1 cellular context compared by ENCODE assay signal in genomic region chr10:14571866-14572507, GRCh38.
TF ChIP-seq lines count a peak whose summit lies in the region.

No MANE protein-coding gene starts in this region.

TF ChIP-seq in HepG2, 621 proteins besides CTCF, POLR2A, EP300 and RAD21 (continued from another document and continues in another):
- TF ChIP-seq MTF1 (CRISPR knock-in tag; IDR thresholded peaks at IDR 0.05) (no peak), AHR (CRISPR knock-in tag; IDR thresholded peaks at IDR 0.05) (0 out of 2 replicates have a peak, but pooled peaks have one; percentile 40), ZNF670 (CRISPR knock-in tag; IDR thresholded peaks at IDR 0.05; ENCODE audit: borderline replicate concordance) (no peak), PTBP1 (IDR thresholded peaks at IDR 0.05; ENCODE audit: low read depth, low read length, poor library complexity, severe bottlenecking) (no peak), ZFX (CRISPR knock-in tag; IDR thresholded peaks at IDR 0.05; ENCODE audit: low read depth) (no peak), ZNF232 (CRISPR knock-in tag; IDR thresholded peaks at IDR 0.05; ENCODE audit: borderline replicate concordance) (no peak; the same call in 1 of the 2 replicates), ZNF580 (CRISPR knock-in tag; IDR thresholded peaks at IDR 0.05; ENCODE audit: borderline replicate concordance, low read depth) (no peak), ZNF34 (CRISPR knock-in tag; IDR thresholded peaks at IDR 0.05; ENCODE audit: borderline replicate concordance) (no peak), ZNF280D (CRISPR knock-in tag; IDR thresholded peaks at IDR 0.05) (0 out of 2 replicates have a peak, but pooled peaks have one; percentile 27), IRX3 (CRISPR knock-in tag; IDR thresholded peaks at IDR 0.05; ENCODE audit: borderline replicate concordance, low read depth) (no peak), ZEB1 (IDR thresholded peaks at IDR 0.05; ENCODE audit: insufficient replicate concordance, low read depth) (no peak), ZNF264 (CRISPR knock-in tag; IDR thresholded peaks at IDR 0.05) (peak; percentile 42; the same call in 1 of the 2 replicates), EEA1 (CRISPR knock-in tag; IDR thresholded peaks at IDR 0.05; ENCODE audit: borderline replicate concordance) (no peak), HNRNPH1 (optimal IDR thresholded peaks at IDR 0.05; ENCODE audit: low read depth, low read length) (no peak), ARID5B (CRISPR knock-in tag; IDR thresholded peaks at IDR 0.05) (peak; percentile 95), MYC (CRISPR knock-in tag; IDR thresholded peaks at IDR 0.05; ENCODE audit: borderline replicate concordance) (peak; percentile 53; the same call in 1 of the 2 replicates), U2AF2 (IDR thresholded peaks at IDR 0.05; ENCODE audit: low read depth, low read length) (no peak), HES4 (CRISPR knock-in tag; IDR thresholded peaks at IDR 0.05; ENCODE audit: borderline replicate concordance) (no peak), HNRNPK (IDR thresholded peaks at IDR 0.05; ENCODE audit: low read depth, low read length, poor library complexity, severe bottlenecking) (no peak), NPAS2 (CRISPR knock-in tag; IDR thresholded peaks at IDR 0.05; ENCODE audit: borderline replicate concordance) (no peak), FOXO1 (CRISPR knock-in tag; IDR thresholded peaks at IDR 0.05) (peak; percentile 75), SP1 (IDR thresholded peaks at IDR 0.05) (no peak), SP1 (CRISPR knock-in tag; IDR thresholded peaks at IDR 0.05) (no peak), ZNF619 (CRISPR knock-in tag; IDR thresholded peaks at IDR 0.05) (no peak), REST (IDR thresholded peaks at IDR 0.05; ENCODE audit: borderline replicate concordance in 1 of 2, low read depth in 1 of 2, low read length in 2 of 2) (peak in 1 of 2 experiments; percentile 31; a peak in 1 of 4 replicates), ZNF12 (CRISPR knock-in tag; IDR thresholded peaks at IDR 0.05) (peak; percentile 65; the same call in 1 of the 2 replicates), ZBTB1 (CRISPR knock-in tag; IDR thresholded peaks at IDR 0.05; ENCODE audit: borderline replicate concordance) (no peak), ZNF3 (CRISPR knock-in tag; IDR thresholded peaks at IDR 0.05) (no peak), SMC3 (IDR thresholded peaks at IDR 0.05; ENCODE audit: low read length) (no peak; the same call in 1 of the 2 replicates), TARDBP (CRISPR knock-in tag; IDR thresholded peaks at IDR 0.05) (peak; percentile 72; the same call in 1 of the 2 replicates), ZNF367 (CRISPR knock-in tag; IDR thresholded peaks at IDR 0.05; ENCODE audit: borderline replicate concordance) (no peak), ZNF333 (CRISPR knock-in tag; IDR thresholded peaks at IDR 0.05; ENCODE audit: borderline replicate concordance) (no peak), MEIS1 (CRISPR knock-in tag; IDR thresholded peaks at IDR 0.05; ENCODE audit: borderline replicate concordance) (no peak)
- TF ChIP-seq, protein P1, sequence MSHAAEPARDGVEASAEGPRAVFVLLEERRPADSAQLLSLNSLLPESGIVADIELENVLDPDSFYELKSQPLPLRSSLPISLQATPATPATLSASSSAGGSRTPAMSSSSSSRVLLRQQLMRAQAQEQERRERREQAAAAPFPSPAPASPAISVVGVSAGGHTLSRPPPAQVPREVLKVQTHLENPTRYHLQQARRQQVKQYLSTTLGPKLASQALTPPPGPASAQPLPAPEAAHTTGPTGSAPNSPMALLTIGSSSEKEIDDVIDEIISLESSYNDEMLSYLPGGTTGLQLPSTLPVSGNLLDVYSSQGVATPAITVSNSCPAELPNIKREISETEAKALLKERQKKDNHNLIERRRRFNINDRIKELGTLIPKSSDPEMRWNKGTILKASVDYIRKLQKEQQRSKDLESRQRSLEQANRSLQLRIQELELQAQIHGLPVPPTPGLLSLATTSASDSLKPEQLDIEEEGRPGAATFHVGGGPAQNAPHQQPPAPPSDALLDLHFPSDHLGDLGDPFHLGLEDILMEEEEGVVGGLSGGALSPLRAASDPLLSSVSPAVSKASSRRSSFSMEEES (CRISPR knock-in tag; IDR thresholded peaks at IDR 0.05) = peak; percentile 71
- TF ChIP-seq, protein P2, sequence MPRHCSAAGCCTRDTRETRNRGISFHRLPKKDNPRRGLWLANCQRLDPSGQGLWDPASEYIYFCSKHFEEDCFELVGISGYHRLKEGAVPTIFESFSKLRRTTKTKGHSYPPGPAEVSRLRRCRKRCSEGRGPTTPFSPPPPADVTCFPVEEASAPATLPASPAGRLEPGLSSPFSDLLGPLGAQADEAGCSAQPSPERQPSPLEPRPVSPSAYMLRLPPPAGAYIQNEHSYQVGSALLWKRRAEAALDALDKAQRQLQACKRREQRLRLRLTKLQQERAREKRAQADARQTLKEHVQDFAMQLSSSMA (CRISPR knock-in tag; IDR thresholded peaks at IDR 0.05) = no peak
- TF ChIP-seq, protein P3, sequence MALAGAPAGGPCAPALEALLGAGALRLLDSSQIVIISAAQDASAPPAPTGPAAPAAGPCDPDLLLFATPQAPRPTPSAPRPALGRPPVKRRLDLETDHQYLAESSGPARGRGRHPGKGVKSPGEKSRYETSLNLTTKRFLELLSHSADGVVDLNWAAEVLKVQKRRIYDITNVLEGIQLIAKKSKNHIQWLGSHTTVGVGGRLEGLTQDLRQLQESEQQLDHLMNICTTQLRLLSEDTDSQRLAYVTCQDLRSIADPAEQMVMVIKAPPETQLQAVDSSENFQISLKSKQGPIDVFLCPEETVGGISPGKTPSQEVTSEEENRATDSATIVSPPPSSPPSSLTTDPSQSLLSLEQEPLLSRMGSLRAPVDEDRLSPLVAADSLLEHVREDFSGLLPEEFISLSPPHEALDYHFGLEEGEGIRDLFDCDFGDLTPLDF (CRISPR knock-in tag; IDR thresholded peaks at IDR 0.05) = no peak
- TF ChIP-seq, protein P4, sequence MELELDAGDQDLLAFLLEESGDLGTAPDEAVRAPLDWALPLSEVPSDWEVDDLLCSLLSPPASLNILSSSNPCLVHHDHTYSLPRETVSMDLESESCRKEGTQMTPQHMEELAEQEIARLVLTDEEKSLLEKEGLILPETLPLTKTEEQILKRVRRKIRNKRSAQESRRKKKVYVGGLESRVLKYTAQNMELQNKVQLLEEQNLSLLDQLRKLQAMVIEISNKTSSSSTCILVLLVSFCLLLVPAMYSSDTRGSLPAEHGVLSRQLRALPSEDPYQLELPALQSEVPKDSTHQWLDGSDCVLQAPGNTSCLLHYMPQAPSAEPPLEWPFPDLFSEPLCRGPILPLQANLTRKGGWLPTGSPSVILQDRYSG (CRISPR knock-in tag; IDR thresholded peaks at IDR 0.05) = no peak
- TF ChIP-seq, protein P5, sequence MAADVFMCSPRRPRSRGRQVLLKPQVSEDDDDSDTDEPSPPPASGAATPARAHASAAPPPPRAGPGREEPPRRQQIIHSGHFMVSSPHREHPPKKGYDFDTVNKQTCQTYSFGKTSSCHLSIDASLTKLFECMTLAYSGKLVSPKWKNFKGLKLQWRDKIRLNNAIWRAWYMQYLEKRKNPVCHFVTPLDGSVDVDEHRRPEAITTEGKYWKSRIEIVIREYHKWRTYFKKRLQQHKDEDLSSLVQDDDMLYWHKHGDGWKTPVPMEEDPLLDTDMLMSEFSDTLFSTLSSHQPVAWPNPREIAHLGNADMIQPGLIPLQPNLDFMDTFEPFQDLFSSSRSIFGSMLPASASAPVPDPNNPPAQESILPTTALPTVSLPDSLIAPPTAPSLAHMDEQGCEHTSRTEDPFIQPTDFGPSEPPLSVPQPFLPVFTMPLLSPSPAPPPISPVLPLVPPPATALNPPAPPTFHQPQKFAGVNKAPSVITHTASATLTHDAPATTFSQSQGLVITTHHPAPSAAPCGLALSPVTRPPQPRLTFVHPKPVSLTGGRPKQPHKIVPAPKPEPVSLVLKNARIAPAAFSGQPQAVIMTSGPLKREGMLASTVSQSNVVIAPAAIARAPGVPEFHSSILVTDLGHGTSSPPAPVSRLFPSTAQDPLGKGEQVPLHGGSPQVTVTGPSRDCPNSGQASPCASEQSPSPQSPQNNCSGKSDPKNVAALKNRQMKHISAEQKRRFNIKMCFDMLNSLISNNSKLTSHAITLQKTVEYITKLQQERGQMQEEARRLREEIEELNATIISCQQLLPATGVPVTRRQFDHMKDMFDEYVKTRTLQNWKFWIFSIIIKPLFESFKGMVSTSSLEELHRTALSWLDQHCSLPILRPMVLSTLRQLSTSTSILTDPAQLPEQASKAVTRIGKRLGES (CRISPR knock-in tag; IDR thresholded peaks at IDR 0.05; ENCODE audit: borderline replicate concordance) = no peak
- TF ChIP-seq, protein P6, sequence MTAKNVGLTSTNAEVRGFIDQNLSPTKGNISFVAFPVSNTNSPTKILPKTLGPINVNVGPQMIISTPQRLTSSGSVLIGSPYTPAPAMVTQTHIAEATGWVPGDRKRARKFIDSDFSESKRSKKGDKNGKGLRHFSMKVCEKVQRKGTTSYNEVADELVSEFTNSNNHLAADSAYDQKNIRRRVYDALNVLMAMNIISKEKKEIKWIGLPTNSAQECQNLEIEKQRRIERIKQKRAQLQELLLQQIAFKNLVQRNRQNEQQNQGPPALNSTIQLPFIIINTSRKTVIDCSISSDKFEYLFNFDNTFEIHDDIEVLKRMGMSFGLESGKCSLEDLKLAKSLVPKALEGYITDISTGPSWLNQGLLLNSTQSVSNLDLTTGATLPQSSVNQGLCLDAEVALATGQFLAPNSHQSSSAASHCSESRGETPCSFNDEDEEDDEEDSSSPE (CRISPR knock-in tag; IDR thresholded peaks at IDR 0.05) = 0 out of 2 replicates have a peak, but pooled peaks have one; percentile 36
